30 cellular contexts compared by ENCODE assay signal in the genomic region with DNA sequence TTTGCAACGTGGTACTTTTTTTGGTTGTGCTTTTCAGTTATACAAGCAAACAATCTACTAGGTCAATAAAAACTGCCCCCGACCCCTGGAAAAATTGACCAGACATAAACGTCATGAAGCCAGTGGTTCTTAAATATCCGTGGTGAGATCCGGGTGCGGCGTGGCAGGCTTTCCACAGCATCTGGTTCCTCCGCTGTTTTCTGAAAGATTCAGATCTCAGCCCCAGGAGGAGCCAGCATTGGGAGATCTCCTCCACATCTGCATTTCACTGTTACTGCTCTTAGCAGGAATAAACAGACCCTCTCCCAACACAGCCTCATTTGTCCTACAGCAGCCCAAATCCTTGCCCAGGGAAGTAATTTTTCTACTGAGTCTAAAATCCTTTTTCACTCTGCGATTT.
"Had no signal": no experiment of that assay in that cellular context is flagged by ENCODE, and none has a peak within 500 bp of the region (broad histone marks: within the 10 kb centered on the region; RNA-seq: fewer than 3 reads in every experiment).

No MANE protein-coding gene starts in this region.

- H3K4me1 Mint-ChIP-seq: naive thymus-derived CD8-positive, alpha-beta T cell; stimulated activated effector memory CD8-positive, alpha-beta T cell treated with anti-CD3 and anti-CD28 coated beads, Interleukin-12 subunit alpha, Interleukin-12 subunit beta, amount 100 ng/mL, for 72 hours; stimulated activated naive B cell treated with anti-CD40 and anti-IgM and Interleukin-4, amounts not matched to agents 10 μg/mL and 1 μg/mL and 100 μg/mL, for 72 hours had no signal

- H3K4me3 ChIP-seq: ovary, psoas muscle, right lobe of liver, sigmoid colon, stomach, thoracic aorta, thyroid gland, tibial nerve, upper lobe of right lung, uterus had no signal

- ATAC-seq: naive thymus-derived CD8-positive, alpha-beta T cell; natural killer cell treated with Interleukin-12 subunit alpha and Interleukin-12 subunit beta and Interleukin-15 and Interleukin-18, amount 100 ng/mL, for 72 hours; psoas muscle; right cardiac atrium; right lobe of liver; stimulated activated effector memory CD8-positive, alpha-beta T cell treated with anti-CD3 and anti-CD28 coated beads, Interleukin-12 subunit alpha, Interleukin-12 subunit beta, amount 100 ng/mL, for 72 hours; stimulated activated naive B cell treated with anti-CD40 and anti-IgM and Interleukin-4, amounts not matched to agents 10 μg/mL and 1 μg/mL and 100 μg/mL, for 72 hours; upper lobe of right lung had no signal

- H3K27ac ChIP-seq: neutrophil, ovary, parathyroid adenoma, psoas muscle, right lobe of liver, sigmoid colon, stomach, thoracic aorta, thyroid gland, tibial nerve, upper lobe of right lung, uterus had no signal

- H3K9me3 ChIP-seq: ovary, psoas muscle, right lobe of liver, sigmoid colon, thyroid gland, uterus had no signal

- H3K36me3 Mint-ChIP-seq: natural killer cell treated with Interleukin-12 subunit alpha and Interleukin-12 subunit beta and Interleukin-15 and Interleukin-18, amount 100 ng/mL, for 72 hours; stimulated activated effector memory CD8-positive, alpha-beta T cell treated with anti-CD3 and anti-CD28 coated beads, Interleukin-12 subunit alpha, Interleukin-12 subunit beta, amount 100 ng/mL, for 72 hours had no signal

- H3K4me3 Mint-ChIP-seq: naive thymus-derived CD8-positive, alpha-beta T cell; natural killer cell treated with Interleukin-12 subunit alpha and Interleukin-12 subunit beta and Interleukin-15 and Interleukin-18, amount 100 ng/mL, for 72 hours; nephron progenitor cell; neural crest cell; stimulated activated effector memory CD8-positive, alpha-beta T cell treated with anti-CD3 and anti-CD28 coated beads, Interleukin-12 subunit alpha, Interleukin-12 subunit beta, amount 100 ng/mL, for 72 hours; stimulated activated naive B cell treated with anti-CD40 and anti-IgM and Interleukin-4, amounts not matched to agents 10 μg/mL and 1 μg/mL and 100 μg/mL, for 72 hours; stimulated activated naive CD8-positive, alpha-beta T cell treated with anti-CD3 and anti-CD28 coated beads, Interleukin-15, Interleukin-2, amounts not matched to agents 100 ng/mL and 50 ng/mL, for 24 hours had no signal

- H3K27me3 Mint-ChIP-seq: progenitor cell of endocrine pancreas; stimulated activated naive CD8-positive, alpha-beta T cell treated with anti-CD3 and anti-CD28 coated beads, Interleukin-15, Interleukin-2, amounts not matched to agents 100 ng/mL and 50 ng/mL, for 24 hours had no signal

- H3K27me3 ChIP-seq: neutrophil, ovary, right lobe of liver, sigmoid colon, stomach, thyroid gland, tibial nerve, upper lobe of right lung, uterus had no signal

- DNase-seq: naive thymus-derived CD8-positive, alpha-beta T cell; nephron progenitor cell; nucleus accumbens; ovary; posterior cingulate gyrus; psoas muscle; right cardiac atrium; sigmoid colon; small intestine; stimulated activated CD4-positive, alpha-beta T cell treated with anti-CD3 and anti-CD28 coated beads, Interleukin-15, amount 100 ng/mL, for 24 hours; stimulated activated CD4-positive, alpha-beta T cell treated with anti-CD3 and anti-CD28 coated beads, Interleukin-2, amount 100 ng/mL, for 24 hours; stimulated activated CD4-positive, alpha-beta T cell treated with anti-CD3 and anti-CD28 coated beads, Interleukin-2, amount 100 ng/mL, for 48 hours; stimulated activated CD4-positive, alpha-beta T cell treated with anti-CD3 and anti-CD28 coated beads, Interleukin-4, amount 100 ng/mL, for 24 hours; stimulated activated naive B cell treated with anti-CD40 and anti-IgM and Interleukin-4, amounts not matched to agents 10 μg/mL and 1 μg/mL and 100 μg/mL, for 72 hours; stimulated activated naive CD4-positive, alpha-beta T cell treated with Interleukin-2 at 50 U/mL for 16 hours; stomach; thyroid gland; trophoblast cell; upper lobe of right lung; uterus had no signal

- H3K36me3 ChIP-seq: neutrophil, ovary, right lobe of liver, sigmoid colon, thyroid gland, upper lobe of right lung, uterus had no signal

- H3K27ac Mint-ChIP-seq: natural killer cell treated with Interleukin-12 subunit alpha and Interleukin-12 subunit beta and Interleukin-15 and Interleukin-18, amount 100 ng/mL, for 72 hours; nephron progenitor cell; progenitor cell of endocrine pancreas; stimulated activated effector memory CD8-positive, alpha-beta T cell treated with anti-CD3 and anti-CD28 coated beads, Interleukin-12 subunit alpha, Interleukin-12 subunit beta, amount 100 ng/mL, for 72 hours; stimulated activated naive B cell treated with anti-CD40 and anti-IgM and Interleukin-4, amounts not matched to agents 10 μg/mL and 1 μg/mL and 100 μg/mL, for 72 hours; stimulated activated naive CD8-positive, alpha-beta T cell treated with anti-CD3 and anti-CD28 coated beads, Interleukin-15, Interleukin-2, amounts not matched to agents 100 ng/mL and 50 ng/mL, for 24 hours had no signal

- H3K4me1 ChIP-seq: parathyroid adenoma, psoas muscle, stomach, thyroid gland, tibial nerve, upper lobe of right lung, uterus had no signal
